29 cellular contexts compared by ENCODE assay signal in the genomic region with DNA sequence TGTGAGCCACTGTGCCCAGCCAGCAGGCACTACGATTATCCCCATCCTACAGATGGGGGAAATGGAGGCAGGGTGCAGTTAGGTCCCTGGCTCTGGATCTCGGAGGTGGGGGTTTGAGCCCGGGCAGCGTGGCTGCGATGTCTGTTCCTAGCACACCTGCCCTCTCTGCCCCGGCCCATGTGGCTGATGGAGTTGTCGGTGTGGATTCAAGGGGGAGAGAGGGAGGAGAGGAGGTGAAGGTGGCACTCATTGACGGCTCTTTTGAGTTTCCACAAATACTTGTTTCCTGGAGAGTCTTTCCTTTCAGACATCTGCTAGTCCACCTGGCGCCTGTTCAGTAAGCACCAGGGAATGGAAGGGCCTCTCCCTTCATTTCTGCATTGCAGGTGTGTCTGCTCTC.
DNase-seq lines count a peak whose midpoint lies in the region; ATAC-seq and TF ChIP-seq lines count a peak whose summit lies in the region.
"Had no signal": no experiment of that assay in that cellular context is flagged by ENCODE, and none has a peak within 500 bp of the region (broad histone marks: within the 10 kb centered on the region; RNA-seq: fewer than 3 reads in every experiment).

No MANE protein-coding gene starts in this region.

- H2BK120ac ChIP-seq in trophoblast cell (ENCODE audit: insufficient read depth, low read length, poor library complexity) = peak overlapping the region; percentile 1

- H2BK5ac ChIP-seq in trophoblast cell (ENCODE audit: low read depth, low read length, poor library complexity) = peak overlapping the region; percentile 7

- H3K27ac Mint-ChIP-seq in endodermal cell = peak overlapping the region; percentile 44
- H3K27ac Mint-ChIP-seq: activated CD4-positive, alpha-beta memory T cell treated with anti-CD3 and anti-CD28 coated beads, Interleukin-2, amount 10 ng/mL, durations not matched to agents 7 days and 5 days; T-helper 1 cell treated with Interleukin-12 subunit alpha and Interleukin-12 subunit beta and Interleukin-4 antibody, amounts not matched to agents 30 μg/mL and 1 μg/mL, for 36 hours had no signal

- H3K27ac ChIP-seq in endodermal cell (ENCODE audit: low read depth, low read length) (no peak overlapping the region), trophoblast cell (ENCODE audit: low read depth, low read length) (peak overlapping the region; percentile 54), thyroid gland (no peak overlapping the region)
- H3K27ac ChIP-seq: 22Rv1, SK-N-MC, skin epidermis had no signal

- no peak overlapping the region for H4K8ac ChIP-seq in trophoblast cell (ENCODE audit: low read depth, low read length)

- peak overlapping the region; percentile 1 for H2BK12ac ChIP-seq in trophoblast cell (ENCODE audit: low read length)

- no peak overlapping the region for H3K4me2 ChIP-seq in trophoblast cell (ENCODE audit: low read length)

- peak overlapping the region; percentile 0 for H3K18ac ChIP-seq in trophoblast cell (ENCODE audit: low read length)

- H3K36me3 ChIP-seq in endodermal cell (ENCODE audit: control insufficient read depth, insufficient read depth, low read length) = no peaks in the 10 kb centered on the region
- peaks cover 6 to 12% of the 10 kb centered on the region in 2 experiments for H3K36me3 ChIP-seq in trophoblast cell (ENCODE audit: control insufficient read depth in 1 of 2, insufficient read depth in 2 of 2, low read length in 2 of 2)
- no peaks in the 10 kb centered on the region for H3K36me3 ChIP-seq in thyroid gland

- H2AFZ ChIP-seq in trophoblast cell (ENCODE audit: insufficient read depth, low read length, poor library complexity) = no peak overlapping the region

- no peaks in the 10 kb centered on the region for H3K27me3 ChIP-seq in endodermal cell (ENCODE audit: control insufficient read depth, insufficient read depth, low read length, poor library complexity, severe bottlenecking)
- H3K27me3 ChIP-seq in trophoblast cell (ENCODE audit: insufficient read depth, low read length) = no peaks in the 10 kb centered on the region
- no peaks in the 10 kb centered on the region for H3K27me3 ChIP-seq in thyroid gland
- H3K27me3 ChIP-seq: dorsolateral prefrontal cortex had no signal

- no peaks in the 10 kb centered on the region for H3K27me3 Mint-ChIP-seq in endodermal cell (ENCODE audit: insufficient read depth)
- H3K27me3 Mint-ChIP-seq: activated CD4-positive, alpha-beta memory T cell treated with anti-CD3 and anti-CD28 coated beads, Interleukin-2, amount 10 ng/mL, durations not matched to agents 7 days and 5 days; naive thymus-derived CD4-positive, alpha-beta T cell; type B pancreatic cell had no signal

- H3K4ac ChIP-seq in trophoblast cell (ENCODE audit: low read depth, low read length) = peak overlapping the region; percentile 65

- no peak overlapping the region for H4K12ac ChIP-seq in trophoblast cell (ENCODE audit: low read depth, low read length)

- intact Hi-C loops in thyroid gland (cut with DNase I) = no loop called here

- H3K9ac ChIP-seq in endodermal cell (ENCODE audit: extremely low read depth, low read length, poor library complexity, severe bottlenecking) (no peak overlapping the region), trophoblast cell (ENCODE audit: low read length) (no peak overlapping the region)

- peak overlapping the region; percentile 16 for H4K91ac ChIP-seq in trophoblast cell (ENCODE audit: low read depth, low read length)

- peaks cover 7% of the 10 kb centered on the region for H3K79me2 ChIP-seq in trophoblast cell (ENCODE audit: control insufficient read depth, insufficient read depth, low read length, poor library complexity)

- H3K9me3 ChIP-seq in endodermal cell (ENCODE audit: control insufficient read depth, low read length) (no peaks in the 10 kb centered on the region), trophoblast cell (ENCODE audit: insufficient read depth, low read depth, low read length) (no peaks in the 10 kb centered on the region), thyroid gland (no peaks in the 10 kb centered on the region)

- H3K9me3 Mint-ChIP-seq in endodermal cell = no peaks in the 10 kb centered on the region
- H3K9me3 Mint-ChIP-seq: activated CD4-positive, alpha-beta memory T cell treated with anti-CD3 and anti-CD28 coated beads, Interleukin-2, amount 10 ng/mL, durations not matched to agents 7 days and 5 days; CD4-positive, CD25-positive, alpha-beta regulatory T cell; T-helper 1 cell treated with Interleukin-12 subunit alpha and Interleukin-12 subunit beta and Interleukin-4 antibody, amounts not matched to agents 30 μg/mL and 1 μg/mL, for 36 hours; type B pancreatic cell had no signal

- no peak overlapping the region for H3K4me3 ChIP-seq in endodermal cell (ENCODE audit: low read length)
- no peak overlapping the region for H3K4me3 ChIP-seq in trophoblast cell (ENCODE audit: low read depth, low read length)
- H3K4me3 ChIP-seq in thyroid gland (replicated peaks in 1 of 3) = no peak overlapping the region
- H3K4me3 ChIP-seq: dorsolateral prefrontal cortex, SK-N-MC, skin epidermis had no signal

- no peak for ATAC-seq in GM19463 (IDR thresholded peaks at IDR 0.05; ENCODE audit: unreplicated experiment)
- ATAC-seq: left lobe of liver; naive thymus-derived CD4-positive, alpha-beta T cell had no signal

- peak overlapping the region; percentile 25 for H3K14ac ChIP-seq in trophoblast cell (ENCODE audit: low read length)

- H3K23ac ChIP-seq in trophoblast cell (ENCODE audit: low read length) = no peak overlapping the region

- TF ChIP-seq CTCF in endodermal cell (conservative IDR thresholded peaks at IDR 0.05) (no peak), thyroid gland (IDR thresholded peaks at IDR 0.05) (no peak)

- DNase-seq in DMS 273 (lab: John Stamatoyannopoulos, UW; ENCODE audit: unreplicated experiment) (peak; percentile 20), DMS 273 treated with DMSO at 0.1 percent for 48 hours (lab: John Stamatoyannopoulos, UW) (no peak), NCI-H510A (lab: John Stamatoyannopoulos, UW) (peak; percentile 71), endodermal cell (no peak), trophoblast cell (no peak), putamen (ENCODE audit: low spot score) (no peak), thyroid gland (no peak)
- DNase-seq: activated CD4-positive, alpha-beta memory T cell treated with anti-CD3 and anti-CD28 coated beads, Interleukin-2, amount 10 ng/mL, durations not matched to agents 7 days and 5 days; activated CD4-positive, alpha-beta T cell treated with anti-CD3 and anti-CD28 coated beads for 1 hour; activated effector memory CD4-positive, alpha-beta T cell treated with anti-CD3 and anti-CD28 coated beads, Interleukin-2, amount 50 U/mL, for 16 hours; CD4-positive, CD25-positive, alpha-beta regulatory T cell; cerebellar nuclear complex; dorsolateral prefrontal cortex; midbrain; MV-4-11; naive thymus-derived CD4-positive, alpha-beta T cell; NCI-H146; NCI-H226; NCI-H774; occipital lobe; retina; RPMI8226 had no signal

- peaks cover 12% of the 10 kb centered on the region for H3K79me1 ChIP-seq in trophoblast cell (ENCODE audit: low read length)

- peaks cover 19% of the 10 kb centered on the region for H3K4me1 Mint-ChIP-seq in endodermal cell
- H3K4me1 Mint-ChIP-seq: activated CD4-positive, alpha-beta memory T cell treated with anti-CD3 and anti-CD28 coated beads, Interleukin-2, amount 10 ng/mL, durations not matched to agents 7 days and 5 days had no signal

- H2AK5ac ChIP-seq in trophoblast cell (ENCODE audit: low read length) = peak overlapping the region; percentile 55

- peaks cover 24% of the 10 kb centered on the region for H3K36me3 Mint-ChIP-seq in endodermal cell (ENCODE audit: low read depth)

- no peak for TF ChIP-seq POLR2A in thyroid gland (IDR thresholded peaks at IDR 0.05)

- H3K4me3 Mint-ChIP-seq in endodermal cell = no peak overlapping the region
- H3K4me3 Mint-ChIP-seq: activated CD4-positive, alpha-beta memory T cell treated with anti-CD3 and anti-CD28 coated beads, Interleukin-2, amount 10 ng/mL, durations not matched to agents 7 days and 5 days; T-helper 1 cell treated with Interleukin-12 subunit alpha and Interleukin-12 subunit beta and Interleukin-4 antibody, amounts not matched to agents 30 μg/mL and 1 μg/mL, for 36 hours had no signal

- H3K4me1 ChIP-seq in endodermal cell (ENCODE audit: control insufficient read depth, insufficient read depth, low read length) = no peaks in the 10 kb centered on the region
- peaks cover 22 to 35% of the 10 kb centered on the region in 2 experiments for H3K4me1 ChIP-seq in trophoblast cell (ENCODE audit: control insufficient read depth in 1 of 2, insufficient read depth in 2 of 2, low read length in 2 of 2)
- peaks cover 9 to 15% of the 10 kb centered on the region in 2 donors for H3K4me1 ChIP-seq in thyroid gland

- 87 to 100% methylated on average over 2 to 9 of the region's 9 CpGs for WGBS in endodermal cell (ENCODE audit: insufficient coverage in 1 of 2, insufficient read length in 1 of 2), 2 experiments
- no CpG with 5 or more reads among the region's 9 CpGs for WGBS in trophoblast cell (ENCODE audit: extremely low coverage, insufficient coverage, insufficient read length)
- 88 to 95% methylated on average over 9 of the region's 9 CpGs for whole genome bisulfite sequencing in thyroid gland, 2 donors

Comparison
In these comparisons a context has a peak if more than half of its experiments do, and no peak if none do; other contexts are left out.
1. DNase-seq: peak in DMS 273 (single experiment) and NCI-H510A (single experiment); none in DMS 273 treated with DMSO at 0.1 percent for 48 hours (single experiment), endodermal cell (single experiment), trophoblast cell (0 of 2), putamen (single experiment) and thyroid gland (0 of 2).